18 cellular contexts compared by ENCODE assay signal in genomic region chr7:111290982-111291381, GRCh38.
DNase-seq lines count a peak whose midpoint lies in the region; ATAC-seq, FAIRE-seq and TF ChIP-seq lines count a peak whose summit lies in the region.
"Had no signal": no experiment of that assay in that cellular context is flagged by ENCODE, and none has a peak within 500 bp of the region (broad histone marks: within the 10 kb centered on the region; RNA-seq: fewer than 3 reads in every experiment).

No MANE protein-coding gene starts in this region.

- 0 out of 3 replicates have a peak, but pooled peaks have one; percentile 40 for ATAC-seq in K562
- ATAC-seq: A549, HepG2 had no signal

- H3K27me3 ChIP-seq in SK-N-SH (ENCODE audit: insufficient read depth): no peaks in the 10 kb centered on the region
- H3K27me3 ChIP-seq in K562 (ENCODE audit: control insufficient read depth in 2 of 2, insufficient read depth in 2 of 2, low read length in 2 of 2): no peaks in the 10 kb centered on the region

- peaks cover 23% of the 10 kb centered on the region for H3K9me3 Mint-ChIP-seq in nephron progenitor cell

- H3K4me2 ChIP-seq in SK-N-SH (peak overlapping the region; percentile 12; the same call in 1 of the 2 replicates), K562 (ENCODE audit: insufficient read depth, low read length) (no peak overlapping the region)
- H3K4me2 ChIP-seq: A549 had no signal

- no peaks in the 10 kb centered on the region for H3K9me1 ChIP-seq in K562 (ENCODE audit: control insufficient read depth, insufficient read depth, low read length)

- CTCF ChIA-PET in SK-N-SH (lab: Yijun Ruan, JAX) (no interaction called here), K562 (lab: Yijun Ruan, JAX; ENCODE audit: low intra/inter-chr PET ratio) (no interaction called here)

- TF ChIP-seq EP300 in SK-N-SH (IDR thresholded peaks at IDR 0.05; ENCODE audit: borderline replicate concordance in 1 of 2, low read depth in 1 of 2, low read length in 1 of 2) (no peak), K562 (IDR thresholded peaks at IDR 0.05; ENCODE audit: low read length) (no peak)

- no TSS peak for BruUV-seq in K562 (replicated peaks; lab: Mats Ljungman, UMichigan)

- no peak for TF ChIP-seq POLR2A in K562 (conservative IDR thresholded peaks at IDR 0.05)

- TF ChIP-seq RAD21 in SK-N-SH (IDR thresholded peaks at IDR 0.05; ENCODE audit: low read length): no peak
- TF ChIP-seq RAD21 in K562 (CRISPR knock-in tag; conservative IDR thresholded peaks at IDR 0.05 in 1 of 2, IDR thresholded peaks at IDR 0.05 in 1 of 2): no peak

- H3K36me3 ChIP-seq in SK-N-SH (replicated peaks in 1 of 2; ENCODE audit: control insufficient read depth in 1 of 2, insufficient read depth in 2 of 2, low read length in 1 of 2) (no peaks in the 10 kb centered on the region), K562 (ENCODE audit: control insufficient read depth, insufficient read depth, low read length) (no peaks in the 10 kb centered on the region)
- H3K36me3 ChIP-seq: HAP-1 had no signal

- no peak for TF ChIP-seq CTCF in SK-N-SH (IDR thresholded peaks at IDR 0.05)
- no peak for TF ChIP-seq CTCF in K562 (IDR thresholded peaks at IDR 0.05 in 2 of 3, conservative IDR thresholded peaks at IDR 0.05 in 1 of 3; ENCODE audit: insufficient read depth in 2 of 3, low read depth in 1 of 3, low read length in 3 of 3)
- no peak for TF ChIP-seq CTCF in nephron progenitor cell (IDR thresholded peaks at IDR 0.05)

- peaks cover 4% of the 10 kb centered on the region for H3K27me3 Mint-ChIP-seq in nephron progenitor cell (ENCODE audit: low read depth, poor library complexity)
- H3K27me3 Mint-ChIP-seq: CD4-positive, alpha-beta T cell had no signal

- no peak overlapping the region for H3K4me3 Mint-ChIP-seq in nephron progenitor cell
- H3K4me3 Mint-ChIP-seq: CD4-positive, alpha-beta T cell had no signal

- H3K36me3 Mint-ChIP-seq in nephron progenitor cell (ENCODE audit: low read depth): no peaks in the 10 kb centered on the region

- no peaks in the 10 kb centered on the region for H3F3A ChIP-seq in SK-N-SH (replicated peaks; ENCODE audit: insufficient read depth)

- H3K4me1 ChIP-seq in SK-N-SH (ENCODE audit: control insufficient read depth in 1 of 2, insufficient read depth in 2 of 2, low read depth in 1 of 2, low read length in 1 of 2) (peaks cover 18 to 23% of the 10 kb centered on the region in 2 experiments; a peak in 3 of 4 replicates), K562 (replicated peaks in 1 of 2; ENCODE audit: control insufficient read depth in 2 of 2, insufficient read depth in 2 of 2, low read length in 2 of 2) (peaks cover 0 to 4% of the 10 kb centered on the region in 2 experiments; a peak in 3 of 5 replicates)
- H3K4me1 ChIP-seq: Caco-2 had no signal

- no peaks in the 10 kb centered on the region; the same call in 1 of the 2 replicates for H3K9me3 ChIP-seq in SK-N-SH
- no peaks in the 10 kb centered on the region for H3K9me3 ChIP-seq in K562 (replicated peaks; ENCODE audit: control insufficient read depth, insufficient read depth, low read depth, low read length)
- H3K9me3 ChIP-seq: A549, Caco-2, HAP-1 had no signal

- in situ Hi-C loops in K562 (cut with MboI): no loop called here

- H3K4me1 Mint-ChIP-seq in nephron progenitor cell: no peaks in the 10 kb centered on the region

- WGBS in SK-N-SH (ENCODE audit: low lambda C conversion rate): 95% methylated on average over 1 of the region's 1 CpG
- 94% methylated on average over 1 of the region's 1 CpG for WGBS in K562 (ENCODE audit: insufficient coverage, low coverage, missing lambda C conversion rate)

- H2AFZ ChIP-seq in SK-N-SH (ENCODE audit: low read depth): no peak overlapping the region
- H2AFZ ChIP-seq in K562 (ENCODE audit: low read depth, low read length): no peak overlapping the region
- H2AFZ ChIP-seq: GM23248 had no signal

- no peak overlapping the region for H3K4me3 ChIP-seq in SK-N-SH (ENCODE audit: low read depth in 2 of 2, low read length in 1 of 2)
- H3K4me3 ChIP-seq in K562: no peak overlapping the region
- H3K4me3 ChIP-seq: A549, GM23248, HAP-1 had no signal

- DNase-seq in DMS 273 (lab: John Stamatoyannopoulos, UW; ENCODE audit: unreplicated experiment): peak; percentile 44
- DNase-seq in DMS 273 treated with DMSO at 0.1 percent for 48 hours (lab: John Stamatoyannopoulos, UW): no peak
- DNase-seq in SK-N-SH: no peak
- DNase-seq in K562 (ENCODE audit: extremely low read depth in 1 of 4, low spot score in 3 of 4): no peak
- DNase-seq in retina: peak; percentile 12
- DNase-seq in RPMI8226: no peak
- no peak for DNase-seq in nephron progenitor cell
- DNase-seq: AML-193; Caco-2; CD4-positive, alpha-beta T cell; DMS79 treated with DMSO at 0.1 percent for 48 hours; GF-D8; GM23248 had no signal

- H3K9ac ChIP-seq in SK-N-SH: no peak overlapping the region
- no peak overlapping the region for H3K9ac ChIP-seq in K562 (ENCODE audit: insufficient read depth in 1 of 2, low read depth in 2 of 2, low read length in 2 of 2)
- H3K9ac ChIP-seq: GM23248 had no signal

- no peak overlapping the region for H3K27ac Mint-ChIP-seq in nephron progenitor cell
- H3K27ac Mint-ChIP-seq: CD4-positive, alpha-beta T cell had no signal

- no peaks in the 10 kb centered on the region for H3K9me2 ChIP-seq in SK-N-SH

- H3K79me2 ChIP-seq in SK-N-SH (ENCODE audit: insufficient read depth) (no peaks in the 10 kb centered on the region), K562 (ENCODE audit: control insufficient read depth, insufficient read depth, low read length) (peaks cover 16% of the 10 kb centered on the region; the same call in 2 of the 3 replicates)

- FAIRE-seq in K562 (lab: Jason Lieb, UNC): no peak
- FAIRE-seq: A549, HepG2 had no signal

- H4K20me1 ChIP-seq in SK-N-SH (ENCODE audit: insufficient read depth) (no peaks in the 10 kb centered on the region), K562 (replicated peaks; ENCODE audit: control insufficient read depth, insufficient read depth, low read length) (no peaks in the 10 kb centered on the region)

- H3K27ac ChIP-seq in SK-N-SH (ENCODE audit: low read depth in 2 of 2, low read length in 1 of 2) (peak overlapping the region in 1 of 2 experiments; percentile 76; a peak in 2 of 4 replicates), K562 (ENCODE audit: extremely low read depth, low read depth, low read length) (no peak overlapping the region)
- H3K27ac ChIP-seq: 22Rv1, A549, C4-2B, GM23248 had no signal

- intact Hi-C loops in K562 (cut with micrococcal nuclease): no loop called here

- POLR2A ChIA-PET in SK-N-SH (lab: Yijun Ruan, JAX) (no interaction called here), K562 (lab: Yijun Ruan, JAX) (interaction anchor here (0.6 kb wide), 1 partner anchor 1253 kb away, joined by 3 read pairs; no protein-coding TSS in a partner anchor)

TF ChIP-seq in SK-N-SH, 30 proteins besides CTCF, POLR2A, EP300 and RAD21 (continues in another document):
- TF ChIP-seq RXRA (IDR thresholded peaks at IDR 0.05; ENCODE audit: borderline replicate concordance, low read depth) (no peak), CHD2 (IDR thresholded peaks at IDR 0.05; ENCODE audit: low read length, partially characterized antibody) (no peak), TCF12 (IDR thresholded peaks at IDR 0.05) (no peak), RCOR1 (IDR thresholded peaks at IDR 0.05; ENCODE audit: low read length) (no peak), GABPA (IDR thresholded peaks at IDR 0.05; ENCODE audit: low read depth) (no peak), FOXJ3 (CRISPR knock-in tag; IDR thresholded peaks at IDR 0.05) (no peak), NFIC (IDR thresholded peaks at IDR 0.05; ENCODE audit: borderline replicate concordance) (no peak), SIN3A (IDR thresholded peaks at IDR 0.05; ENCODE audit: borderline replicate concordance, low read depth, low read length) (no peak), GATA2 (CRISPR knock-in tag; IDR thresholded peaks at IDR 0.05) (no peak), EZH2phosphoT487 (IDR thresholded peaks at IDR 0.05; ENCODE audit: borderline replicate concordance, low read depth) (no peak), SMC3 (IDR thresholded peaks at IDR 0.05; ENCODE audit: low read depth, low read length) (no peak)
- TF ChIP-seq, protein P1, sequence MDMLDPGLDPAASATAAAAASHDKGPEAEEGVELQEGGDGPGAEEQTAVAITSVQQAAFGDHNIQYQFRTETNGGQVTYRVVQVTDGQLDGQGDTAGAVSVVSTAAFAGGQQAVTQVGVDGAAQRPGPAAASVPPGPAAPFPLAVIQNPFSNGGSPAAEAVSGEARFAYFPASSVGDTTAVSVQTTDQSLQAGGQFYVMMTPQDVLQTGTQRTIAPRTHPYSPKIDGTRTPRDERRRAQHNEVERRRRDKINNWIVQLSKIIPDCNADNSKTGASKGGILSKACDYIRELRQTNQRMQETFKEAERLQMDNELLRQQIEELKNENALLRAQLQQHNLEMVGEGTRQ (IDR thresholded peaks at IDR 0.05; ENCODE audit: borderline replicate concordance, low read depth, low read length): no peak

TF ChIP-seq in K562, 482 proteins besides CTCF, POLR2A, EP300 and RAD21 (continues in another document):
- TF ChIP-seq, protein P2, sequence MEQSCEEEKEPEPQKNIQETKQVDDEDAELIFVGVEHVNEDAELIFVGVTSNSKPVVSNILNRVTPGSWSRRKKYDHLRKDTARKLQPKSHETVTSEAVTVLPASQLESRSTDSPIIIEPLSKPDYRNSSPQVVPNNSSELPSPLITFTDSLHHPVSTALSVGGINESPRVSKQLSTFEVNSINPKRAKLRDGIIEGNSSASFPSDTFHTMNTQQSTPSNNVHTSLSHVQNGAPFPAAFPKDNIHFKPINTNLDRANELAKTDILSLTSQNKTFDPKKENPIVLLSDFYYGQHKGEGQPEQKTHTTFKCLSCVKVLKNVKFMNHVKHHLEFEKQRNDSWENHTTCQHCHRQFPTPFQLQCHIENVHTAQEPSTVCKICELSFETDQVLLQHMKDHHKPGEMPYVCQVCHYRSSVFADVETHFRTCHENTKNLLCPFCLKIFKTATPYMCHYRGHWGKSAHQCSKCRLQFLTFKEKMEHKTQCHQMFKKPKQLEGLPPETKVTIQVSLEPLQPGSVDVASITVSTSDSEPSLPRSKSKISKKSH (CRISPR knock-in tag; IDR thresholded peaks at IDR 0.05): no peak
- TF ChIP-seq HOMEZ (CRISPR knock-in tag; IDR thresholded peaks at IDR 0.05) (no peak), SOX6 (IDR thresholded peaks at IDR 0.05) (no peak)

Comparison
In these comparisons a context has a peak if more than half of its experiments do, and no peak if none do; other contexts are left out.
1. DNase-seq: peak in DMS 273 (single experiment) and retina (single experiment); none in DMS 273 treated with DMSO at 0.1 percent for 48 hours (single experiment), SK-N-SH (single experiment), K562 (0 of 4), RPMI8226 (single experiment) and nephron progenitor cell (single experiment).